ENCODE assay signal across 1 cellular context in the genomic region with DNA sequence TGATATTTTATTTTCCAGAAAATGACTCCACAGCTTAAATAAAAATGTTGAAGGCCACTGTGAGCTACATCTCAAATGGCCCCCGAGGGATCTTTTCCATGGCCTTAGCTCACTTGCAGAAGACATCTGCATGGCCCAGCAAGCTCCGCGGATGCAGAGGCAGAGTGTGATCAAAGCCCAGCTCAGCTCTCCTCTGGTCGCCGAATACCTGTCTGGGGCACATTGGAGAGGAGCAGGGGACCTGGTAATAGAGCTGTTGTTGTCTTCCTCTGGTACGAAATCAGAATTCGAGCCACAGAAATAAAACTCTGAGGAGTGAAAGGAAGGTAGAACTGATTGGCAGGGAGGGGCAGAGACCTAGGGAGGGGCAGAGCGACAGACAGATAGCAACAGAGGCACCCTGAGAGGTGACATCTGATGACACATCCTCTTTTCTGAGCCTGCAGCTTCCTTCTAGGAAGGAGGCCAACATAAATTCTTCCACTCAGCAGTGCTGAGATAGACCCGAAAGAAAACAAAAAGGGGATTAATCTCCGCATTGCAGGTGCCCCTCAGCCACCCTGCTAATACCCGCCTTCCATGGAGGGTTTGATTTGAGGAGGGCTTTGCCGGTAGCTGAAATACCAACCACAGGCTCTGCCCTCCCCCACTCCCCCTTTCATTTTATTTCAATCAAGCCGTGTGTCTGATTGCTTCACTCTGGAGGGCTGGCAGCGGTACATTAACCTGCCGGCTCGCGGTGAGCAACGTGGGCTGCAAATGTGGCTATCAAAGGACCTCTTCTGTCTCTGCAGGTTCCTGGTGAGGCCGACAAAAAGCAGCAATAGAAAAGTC.
TF ChIP-seq lines count a peak whose summit lies in the region.

No MANE protein-coding gene starts in this region.

TF ChIP-seq in GM23338, 12 proteins besides CTCF, POLR2A, EP300 and RAD21 (continued from another document):
- TF ChIP-seq ETS1 (IDR thresholded peaks at IDR 0.05) (no peak), POLR2AphosphoS5 (IDR thresholded peaks at IDR 0.05; ENCODE audit: low read depth) (no peak), NANOG (IDR thresholded peaks at IDR 0.05; ENCODE audit: borderline replicate concordance) (no peak), JUNB (IDR thresholded peaks at IDR 0.05; ENCODE audit: unreplicated experiment) (no peak), EZH2 (IDR thresholded peaks at IDR 0.05; ENCODE audit: low read depth, unreplicated experiment) (no peak), STAT1 (IDR thresholded peaks at IDR 0.05; ENCODE audit: unreplicated experiment) (no peak)
- TF ChIP-seq, protein P1, sequence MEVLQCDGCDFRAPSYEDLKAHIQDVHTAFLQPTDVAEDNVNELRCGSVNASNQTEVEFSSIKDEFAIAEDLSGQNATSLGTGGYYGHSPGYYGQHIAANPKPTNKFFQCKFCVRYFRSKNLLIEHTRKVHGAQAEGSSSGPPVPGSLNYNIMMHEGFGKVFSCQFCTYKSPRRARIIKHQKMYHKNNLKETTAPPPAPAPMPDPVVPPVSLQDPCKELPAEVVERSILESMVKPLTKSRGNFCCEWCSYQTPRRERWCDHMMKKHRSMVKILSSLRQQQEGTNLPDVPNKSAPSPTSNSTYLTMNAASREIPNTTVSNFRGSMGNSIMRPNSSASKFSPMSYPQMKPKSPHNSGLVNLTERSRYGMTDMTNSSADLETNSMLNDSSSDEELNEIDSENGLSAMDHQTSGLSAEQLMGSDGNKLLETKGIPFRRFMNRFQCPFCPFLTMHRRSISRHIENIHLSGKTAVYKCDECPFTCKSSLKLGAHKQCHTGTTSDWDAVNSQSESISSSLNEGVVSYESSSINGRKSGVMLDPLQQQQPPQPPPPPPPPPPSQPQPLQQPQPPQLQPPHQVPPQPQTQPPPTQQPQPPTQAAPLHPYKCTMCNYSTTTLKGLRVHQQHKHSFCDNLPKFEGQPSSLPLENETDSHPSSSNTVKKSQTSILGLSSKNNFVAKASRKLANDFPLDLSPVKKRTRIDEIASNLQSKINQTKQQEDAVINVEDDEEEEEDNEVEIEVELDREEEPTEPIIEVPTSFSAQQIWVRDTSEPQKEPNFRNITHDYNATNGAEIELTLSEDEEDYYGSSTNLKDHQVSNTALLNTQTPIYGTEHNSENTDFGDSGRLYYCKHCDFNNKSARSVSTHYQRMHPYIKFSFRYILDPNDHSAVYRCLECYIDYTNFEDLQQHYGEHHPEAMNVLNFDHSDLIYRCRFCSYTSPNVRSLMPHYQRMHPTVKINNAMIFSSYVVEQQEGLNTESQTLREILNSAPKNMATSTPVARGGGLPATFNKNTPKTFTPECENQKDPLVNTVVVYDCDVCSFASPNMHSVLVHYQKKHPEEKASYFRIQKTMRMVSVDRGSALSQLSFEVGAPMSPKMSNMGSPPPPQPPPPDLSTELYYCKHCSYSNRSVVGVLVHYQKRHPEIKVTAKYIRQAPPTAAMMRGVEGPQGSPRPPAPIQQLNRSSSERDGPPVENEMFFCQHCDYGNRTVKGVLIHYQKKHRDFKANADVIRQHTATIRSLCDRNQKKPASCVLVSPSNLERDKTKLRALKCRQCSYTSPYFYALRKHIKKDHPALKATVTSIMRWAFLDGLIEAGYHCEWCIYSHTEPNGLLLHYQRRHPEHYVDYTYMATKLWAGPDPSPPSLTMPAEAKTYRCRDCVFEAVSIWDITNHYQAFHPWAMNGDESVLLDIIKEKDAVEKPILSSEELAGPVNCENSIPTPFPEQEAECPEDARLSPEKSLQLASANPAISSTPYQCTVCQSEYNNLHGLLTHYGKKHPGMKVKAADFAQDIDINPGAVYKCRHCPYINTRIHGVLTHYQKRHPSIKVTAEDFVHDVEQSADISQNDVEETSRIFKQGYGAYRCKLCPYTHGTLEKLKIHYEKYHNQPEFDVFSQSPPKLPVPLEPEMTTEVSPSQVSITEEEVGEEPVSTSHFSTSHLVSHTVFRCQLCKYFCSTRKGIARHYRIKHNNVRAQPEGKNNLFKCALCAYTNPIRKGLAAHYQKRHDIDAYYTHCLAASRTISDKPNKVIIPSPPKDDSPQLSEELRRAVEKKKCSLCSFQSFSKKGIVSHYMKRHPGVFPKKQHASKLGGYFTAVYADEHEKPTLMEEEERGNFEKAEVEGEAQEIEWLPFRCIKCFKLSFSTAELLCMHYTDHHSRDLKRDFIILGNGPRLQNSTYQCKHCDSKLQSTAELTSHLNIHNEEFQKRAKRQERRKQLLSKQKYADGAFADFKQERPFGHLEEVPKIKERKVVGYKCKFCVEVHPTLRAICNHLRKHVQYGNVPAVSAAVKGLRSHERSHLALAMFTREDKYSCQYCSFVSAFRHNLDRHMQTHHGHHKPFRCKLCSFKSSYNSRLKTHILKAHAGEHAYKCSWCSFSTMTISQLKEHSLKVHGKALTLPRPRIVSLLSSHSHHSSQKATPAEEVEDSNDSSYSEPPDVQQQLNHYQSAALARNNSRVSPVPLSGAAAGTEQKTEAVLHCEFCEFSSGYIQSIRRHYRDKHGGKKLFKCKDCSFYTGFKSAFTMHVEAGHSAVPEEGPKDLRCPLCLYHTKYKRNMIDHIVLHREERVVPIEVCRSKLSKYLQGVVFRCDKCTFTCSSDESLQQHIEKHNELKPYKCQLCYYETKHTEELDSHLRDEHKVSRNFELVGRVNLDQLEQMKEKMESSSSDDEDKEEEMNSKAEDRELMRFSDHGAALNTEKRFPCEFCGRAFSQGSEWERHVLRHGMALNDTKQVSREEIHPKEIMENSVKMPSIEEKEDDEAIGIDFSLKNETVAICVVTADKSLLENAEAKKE (CRISPR knock-in tag; IDR thresholded peaks at IDR 0.05): no peak
- TF ChIP-seq, protein P2, sequence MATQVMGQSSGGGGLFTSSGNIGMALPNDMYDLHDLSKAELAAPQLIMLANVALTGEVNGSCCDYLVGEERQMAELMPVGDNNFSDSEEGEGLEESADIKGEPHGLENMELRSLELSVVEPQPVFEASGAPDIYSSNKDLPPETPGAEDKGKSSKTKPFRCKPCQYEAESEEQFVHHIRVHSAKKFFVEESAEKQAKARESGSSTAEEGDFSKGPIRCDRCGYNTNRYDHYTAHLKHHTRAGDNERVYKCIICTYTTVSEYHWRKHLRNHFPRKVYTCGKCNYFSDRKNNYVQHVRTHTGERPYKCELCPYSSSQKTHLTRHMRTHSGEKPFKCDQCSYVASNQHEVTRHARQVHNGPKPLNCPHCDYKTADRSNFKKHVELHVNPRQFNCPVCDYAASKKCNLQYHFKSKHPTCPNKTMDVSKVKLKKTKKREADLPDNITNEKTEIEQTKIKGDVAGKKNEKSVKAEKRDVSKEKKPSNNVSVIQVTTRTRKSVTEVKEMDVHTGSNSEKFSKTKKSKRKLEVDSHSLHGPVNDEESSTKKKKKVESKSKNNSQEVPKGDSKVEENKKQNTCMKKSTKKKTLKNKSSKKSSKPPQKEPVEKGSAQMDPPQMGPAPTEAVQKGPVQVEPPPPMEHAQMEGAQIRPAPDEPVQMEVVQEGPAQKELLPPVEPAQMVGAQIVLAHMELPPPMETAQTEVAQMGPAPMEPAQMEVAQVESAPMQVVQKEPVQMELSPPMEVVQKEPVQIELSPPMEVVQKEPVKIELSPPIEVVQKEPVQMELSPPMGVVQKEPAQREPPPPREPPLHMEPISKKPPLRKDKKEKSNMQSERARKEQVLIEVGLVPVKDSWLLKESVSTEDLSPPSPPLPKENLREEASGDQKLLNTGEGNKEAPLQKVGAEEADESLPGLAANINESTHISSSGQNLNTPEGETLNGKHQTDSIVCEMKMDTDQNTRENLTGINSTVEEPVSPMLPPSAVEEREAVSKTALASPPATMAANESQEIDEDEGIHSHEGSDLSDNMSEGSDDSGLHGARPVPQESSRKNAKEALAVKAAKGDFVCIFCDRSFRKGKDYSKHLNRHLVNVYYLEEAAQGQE (IDR thresholded peaks at IDR 0.05; ENCODE audit: unreplicated experiment): no peak
TF ChIP-seq in GM23338: peak in this region for 0.
